ENCODE assay signal across 27 cellular contexts in the genomic region with DNA sequence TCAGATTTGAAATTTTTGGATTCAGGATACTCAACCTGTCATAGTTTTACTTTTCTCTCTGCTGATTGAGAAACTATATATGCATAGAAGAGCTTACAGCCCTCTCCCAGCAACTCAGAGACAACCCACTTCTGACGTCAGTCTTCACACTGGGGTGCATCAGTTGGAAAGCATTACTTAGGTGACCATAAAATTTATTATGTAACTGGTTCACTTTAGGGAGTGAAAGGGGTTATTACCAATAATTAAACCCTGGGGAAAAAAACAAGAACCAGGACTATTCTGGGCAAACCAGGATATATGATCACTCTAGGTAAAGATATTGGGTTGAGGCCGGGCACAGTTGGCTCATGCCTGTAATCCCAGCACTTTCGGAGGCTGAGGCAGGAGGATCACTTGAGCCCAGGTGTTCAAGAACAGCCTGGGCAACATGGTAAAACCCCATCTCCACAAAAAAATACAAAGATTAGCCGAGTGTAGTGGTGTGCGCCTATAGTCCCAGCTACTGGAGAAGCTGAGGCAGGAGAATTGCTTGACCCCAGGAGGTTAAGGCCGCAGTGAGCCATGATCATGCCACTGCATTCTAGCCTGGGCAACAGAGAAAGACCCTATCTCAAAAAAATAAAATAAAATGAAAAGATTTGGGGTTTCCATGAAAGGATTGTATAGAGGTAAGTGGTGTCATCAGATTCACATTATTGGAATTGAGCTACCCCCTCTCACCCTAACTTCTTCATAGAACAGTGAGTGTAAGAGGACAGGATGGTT.
"Had no signal": no experiment of that assay in that cellular context is flagged by ENCODE, and none has a peak within 500 bp of the region (broad histone marks: within the 10 kb centered on the region; RNA-seq: fewer than 3 reads in every experiment).

No MANE protein-coding gene starts in this region.

- H3K4me3 ChIP-seq: left lung, lower lobe of right lung, neural progenitor cell, ovary, prostate gland, smooth muscle cell, stomach, testis, tibial artery, uterus had no signal

- H3K4me2 ChIP-seq: neural progenitor cell, smooth muscle cell had no signal

- DNase-seq: hypothalamus; immature natural killer cell; kidney; left colon; left lung; lower lobe of right lung; mammary epithelial cell; mesenchymal stem cell; naive thymus-derived CD8-positive, alpha-beta T cell; nephron progenitor cell; occipital lobe; ovary; retina; right cardiac atrium; stimulated activated CD4-positive, alpha-beta T cell treated with anti-CD3 and anti-CD28 coated beads, Interleukin-1b, Interleukin-23, amount 100 ng/mL, for 48 hours; stimulated activated CD4-positive, alpha-beta T cell treated with anti-CD3 and anti-CD28 coated beads, Interleukin-4, amount 100 ng/mL, for 1 hour; stimulated activated naive B cell treated with anti-CD40 and anti-IgM and Interleukin-4, amounts not matched to agents 10 μg/mL and 1 μg/mL and 100 μg/mL, for 72 hours; stimulated activated naive CD8-positive, alpha-beta T cell treated with anti-CD3 and anti-CD28 coated beads, Interleukin-15, Interleukin-2, amounts not matched to agents 100 U/mL and 50 U/mL, for 24 hours; stomach; testis; tibial artery; trophoblast cell; uterus had no signal

- H3K9me3 ChIP-seq: left lung, lower lobe of right lung, neutrophil, ovary, prostate gland, stomach, testis, tibial artery, uterus had no signal

- H3K36me3 ChIP-seq: left lung, lower lobe of right lung, neural progenitor cell, ovary, prostate gland, stomach, tibial artery, uterus had no signal

- H3K4me1 ChIP-seq: uterus had no signal

- H3K9ac ChIP-seq: neural progenitor cell had no signal

- H2AFZ ChIP-seq: neural progenitor cell had no signal

- H3K27ac ChIP-seq: left lung, lower lobe of right lung, neural progenitor cell, neutrophil, ovary, prostate gland, testis, tibial artery, uterus had no signal

- ATAC-seq: left lung; lower lobe of right lung; naive thymus-derived CD8-positive, alpha-beta T cell; right cardiac atrium; stimulated activated naive B cell treated with anti-CD40 and anti-IgM and Interleukin-4, amounts not matched to agents 10 μg/mL and 1 μg/mL and 100 μg/mL, for 72 hours; stimulated activated naive CD8-positive, alpha-beta T cell treated with anti-CD3 and anti-CD28 coated beads, Interleukin-15, Interleukin-2, amounts not matched to agents 100 U/mL and 50 U/mL, for 24 hours had no signal

- H3K27me3 ChIP-seq: left lung, neutrophil, ovary, stomach, testis, uterus had no signal
